In genomic region chr15:36373549-36373948, GRCh38 we compare ENCODE assay signal across 1 cellular context.
TF ChIP-seq lines count a peak whose summit lies in the region.

No MANE protein-coding gene starts in this region.

TF ChIP-seq in A549, 52 proteins besides CTCF, POLR2A, EP300 and RAD21 (continued from another document):
- TF ChIP-seq ELK1 (IDR thresholded peaks at IDR 0.05; ENCODE audit: low read depth, low read length) (no peak), JUN (IDR thresholded peaks at IDR 0.05) (peak in 1 of 2 experiments; percentile 21; a peak in 1 of 5 replicates), HOXA7 (CRISPR knock-in tag; IDR thresholded peaks at IDR 0.05) (no peak), CHD2 (IDR thresholded peaks at IDR 0.05; ENCODE audit: low read length, partially characterized antibody) (no peak), CEBPB (IDR thresholded peaks at IDR 0.05) (peak in 1 of 2 experiments; percentile 67; a peak in 2 of 4 replicates), CHD4 (IDR thresholded peaks at IDR 0.05; ENCODE audit: borderline replicate concordance) (no peak), JUNB (IDR thresholded peaks at IDR 0.05) (peak; percentile 49; the same call in 1 of the 2 replicates), GATA3 (IDR thresholded peaks at IDR 0.05; ENCODE audit: borderline replicate concordance) (peak; percentile 99), MAX (IDR thresholded peaks at IDR 0.05) (no peak; the same call in 1 of the 2 replicates), FOSB (CRISPR knock-in tag; IDR thresholded peaks at IDR 0.05) (no peak), MAZ (IDR thresholded peaks at IDR 0.05; ENCODE audit: borderline replicate concordance, low read depth, low read length) (no peak), POLR2AphosphoS2 (conservative IDR thresholded peaks at IDR 0.05; ENCODE audit: low read length) (no peak), RARB (CRISPR knock-in tag; IDR thresholded peaks at IDR 0.05) (0 out of 2 replicates have a peak, but pooled peaks have one; percentile 85), ZSCAN20 (CRISPR knock-in tag; IDR thresholded peaks at IDR 0.05) (no peak), FOSL2 (IDR thresholded peaks at IDR 0.05) (no peak), FOSL2 (CRISPR knock-in tag; IDR thresholded peaks at IDR 0.05) (peak; percentile 56; the same call in 1 of the 2 replicates), KDM5A (IDR thresholded peaks at IDR 0.05) (no peak), ZC3H11A (IDR thresholded peaks at IDR 0.05) (no peak), NFE2L2 (conservative IDR thresholded peaks at IDR 0.05; ENCODE audit: low read length) (no peak), ATOH8 (CRISPR knock-in tag; IDR thresholded peaks at IDR 0.05; ENCODE audit: low read depth) (no peak), BHLHE40 (IDR thresholded peaks at IDR 0.05; ENCODE audit: low read depth, low read length) (no peak), KDM1A (IDR thresholded peaks at IDR 0.05; ENCODE audit: low read depth) (no peak)
